ENCODE assay signal across 1 cellular context in the genomic region with DNA sequence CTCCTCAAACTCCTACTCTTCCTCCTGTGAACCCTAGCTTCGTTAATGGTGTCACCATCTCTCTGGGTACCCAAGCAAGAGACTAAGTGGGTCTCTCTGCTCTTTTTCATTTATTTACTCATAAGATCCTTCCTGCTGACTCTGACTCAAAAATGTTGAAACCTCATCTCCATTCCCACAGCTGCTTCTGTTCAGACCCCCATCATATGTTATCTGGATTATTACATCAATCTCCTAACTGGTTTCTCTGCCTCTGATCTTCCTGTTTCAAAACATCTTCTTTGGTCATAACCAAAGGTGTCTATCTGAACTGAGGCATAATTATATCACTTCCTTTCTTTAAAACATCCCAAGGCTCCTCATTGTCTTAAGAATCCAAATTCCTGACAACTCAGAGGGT.
TF ChIP-seq lines count a peak whose summit lies in the region.

No MANE protein-coding gene starts in this region.

TF ChIP-seq in IMR-90, 13 proteins besides CTCF, POLR2A, EP300 and RAD21:
- TF ChIP-seq, protein P1, sequence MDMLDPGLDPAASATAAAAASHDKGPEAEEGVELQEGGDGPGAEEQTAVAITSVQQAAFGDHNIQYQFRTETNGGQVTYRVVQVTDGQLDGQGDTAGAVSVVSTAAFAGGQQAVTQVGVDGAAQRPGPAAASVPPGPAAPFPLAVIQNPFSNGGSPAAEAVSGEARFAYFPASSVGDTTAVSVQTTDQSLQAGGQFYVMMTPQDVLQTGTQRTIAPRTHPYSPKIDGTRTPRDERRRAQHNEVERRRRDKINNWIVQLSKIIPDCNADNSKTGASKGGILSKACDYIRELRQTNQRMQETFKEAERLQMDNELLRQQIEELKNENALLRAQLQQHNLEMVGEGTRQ (IDR thresholded peaks at IDR 0.05; ENCODE audit: low read depth, low read length): no peak
- TF ChIP-seq BHLHE40 (IDR thresholded peaks at IDR 0.05; ENCODE audit: low read depth, low read length): no peak
- TF ChIP-seq MXI1 (IDR thresholded peaks at IDR 0.05; ENCODE audit: borderline replicate concordance, low read depth, low read length): no peak
- TF ChIP-seq, protein P2, sequence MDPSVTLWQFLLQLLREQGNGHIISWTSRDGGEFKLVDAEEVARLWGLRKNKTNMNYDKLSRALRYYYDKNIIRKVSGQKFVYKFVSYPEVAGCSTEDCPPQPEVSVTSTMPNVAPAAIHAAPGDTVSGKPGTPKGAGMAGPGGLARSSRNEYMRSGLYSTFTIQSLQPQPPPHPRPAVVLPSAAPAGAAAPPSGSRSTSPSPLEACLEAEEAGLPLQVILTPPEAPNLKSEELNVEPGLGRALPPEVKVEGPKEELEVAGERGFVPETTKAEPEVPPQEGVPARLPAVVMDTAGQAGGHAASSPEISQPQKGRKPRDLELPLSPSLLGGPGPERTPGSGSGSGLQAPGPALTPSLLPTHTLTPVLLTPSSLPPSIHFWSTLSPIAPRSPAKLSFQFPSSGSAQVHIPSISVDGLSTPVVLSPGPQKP (IDR thresholded peaks at IDR 0.05; ENCODE audit: borderline replicate concordance, low read depth, low read length): no peak
- TF ChIP-seq RFX5 (IDR thresholded peaks at IDR 0.05; ENCODE audit: low read depth, low read length): no peak
- no peak for TF ChIP-seq MAZ (IDR thresholded peaks at IDR 0.05; ENCODE audit: borderline replicate concordance, low read depth, low read length)
